Comparison of ENCODE assay signal across 9 cellular contexts in the genomic region with DNA sequence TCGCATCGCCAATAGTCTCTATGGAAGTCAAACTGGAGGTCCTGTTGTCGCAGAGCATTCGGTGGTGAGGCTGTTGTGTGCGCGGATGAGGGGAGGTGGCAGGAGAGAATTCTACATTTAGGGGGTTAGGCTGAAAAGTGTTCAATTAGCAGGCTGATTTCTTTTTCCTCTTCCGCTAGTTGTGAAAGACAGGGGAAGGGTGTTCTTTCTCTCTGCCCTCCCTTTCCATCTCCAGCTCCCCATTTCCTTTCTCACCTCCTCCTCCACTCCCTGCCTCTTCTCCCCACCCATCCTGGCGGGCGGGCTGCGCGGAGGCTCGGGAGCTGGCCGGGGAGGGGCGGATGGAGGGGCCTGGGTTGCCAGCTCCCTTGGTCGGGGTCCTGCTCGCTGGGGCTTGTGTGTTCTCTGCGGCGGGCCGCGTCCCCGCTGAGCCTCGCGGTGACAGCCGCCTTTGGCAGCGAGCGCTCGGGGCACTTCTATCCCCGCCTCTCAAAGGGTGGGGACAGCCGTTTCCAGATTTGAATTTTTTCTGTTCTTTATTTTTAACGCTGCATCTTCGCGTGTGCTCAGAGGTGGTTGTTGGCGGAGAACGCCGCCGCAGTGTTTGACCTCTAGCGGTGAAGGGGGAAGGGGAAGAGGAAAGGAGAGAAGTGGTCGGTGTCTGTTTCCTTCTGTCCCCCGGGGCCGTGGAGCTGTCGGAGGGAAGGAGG. TPM values are rescaled to one million over a fixed set of nuclear protein-coding genes. Genes with fewer than 3 reads are reported as not detected.
DNase-seq lines count a peak whose midpoint lies in the region; ATAC-seq and TF ChIP-seq lines count a peak whose summit lies in the region.
"Had no signal": no experiment of that assay in that cellular context is flagged by ENCODE, and none has a peak within 500 bp of the region (broad histone marks: within the 10 kb centered on the region; RNA-seq: fewer than 3 reads in every experiment).

No MANE protein-coding gene starts in this region.

- H3K27ac Mint-ChIP-seq in activated B cell treated with CpG ODN at 0.5 μM for 24 hours, result no peak overlapping the region
- H3K27ac Mint-ChIP-seq: natural killer cell treated with Interleukin-12 subunit alpha and Interleukin-12 subunit beta and Interleukin-15 and Interleukin-18, amount 100 ng/mL, for 72 hours had no signal

- intact Hi-C loops in activated B cell treated with CpG ODN at 0.5 μM for 24 hours (cut with micrococcal nuclease), result no loop called here

- no peaks in the 10 kb centered on the region for H3K36me3 ChIP-seq in GM23248 (ENCODE audit: low read depth)
- no peaks in the 10 kb centered on the region for H3K36me3 ChIP-seq in tibial nerve

- H4K20me1 ChIP-seq in GM23248 (ENCODE audit: insufficient read depth), result no peaks in the 10 kb centered on the region

- H3K36me3 Mint-ChIP-seq in activated B cell treated with CpG ODN at 0.5 μM for 24 hours (ENCODE audit: low read depth), result no peaks in the 10 kb centered on the region

- peaks cover 45% of the 10 kb centered on the region for H3K27me3 Mint-ChIP-seq in activated B cell treated with CpG ODN at 0.5 μM for 24 hours

- H3K27ac ChIP-seq in GM23248 (no peak overlapping the region), tibial nerve (no peak overlapping the region)

- H3K4me3 ChIP-seq in GM23248, result peak overlapping the region; percentile 67
- peak overlapping the region in 2 of 4 donors; percentile 26 to 45 for H3K4me3 ChIP-seq in tibial nerve

- H3K4me1 Mint-ChIP-seq in activated B cell treated with CpG ODN at 0.5 μM for 24 hours, result peaks cover 14% of the 10 kb centered on the region

- H3K9ac ChIP-seq in GM23248, result peak overlapping the region; percentile 14; the same call in 1 of the 2 replicates

- no peak for TF ChIP-seq CTCF in activated B cell treated with CpG ODN at 0.5 μM for 24 hours (IDR thresholded peaks at IDR 0.05)
- no peak for TF ChIP-seq CTCF in tibial nerve (IDR thresholded peaks at IDR 0.05)
- no peak for TF ChIP-seq CTCF in GM10248 (IDR thresholded peaks at IDR 0.05; ENCODE audit: control extremely low read depth, extremely low read depth, low read depth, missing control alignments)

- CTCF ChIA-PET in activated B cell treated with CpG ODN at 0.5 μM for 24 hours (lab: Charles Lee) (no interaction called here), GM10248 (lab: Yijun Ruan, JAX) (no interaction called here)

- ATAC-seq in activated B cell treated with CpG ODN at 0.5 μM for 24 hours (ENCODE audit: low read depth), result peak; percentile 42
- ATAC-seq in GM21529 (IDR thresholded peaks at IDR 0.05; ENCODE audit: unreplicated experiment), result no peak
- no peak for ATAC-seq in GM19467 (IDR thresholded peaks at IDR 0.05; ENCODE audit: unreplicated experiment)

- no peak for TF ChIP-seq EP300 in tibial nerve (IDR thresholded peaks at IDR 0.05)

- in situ Hi-C loops in GM23248 (cut with MboI), result no loop called here

- no peak for TF ChIP-seq POLR2A in tibial nerve (IDR thresholded peaks at IDR 0.05)

- H3K79me2 ChIP-seq in GM23248 (ENCODE audit: insufficient read depth), result no peaks in the 10 kb centered on the region

- no peaks in the 10 kb centered on the region for H3F3A ChIP-seq in GM23248 (ENCODE audit: insufficient read depth)

- POLR2A ChIA-PET in activated B cell treated with CpG ODN at 0.5 μM for 24 hours (lab: Charles Lee), result no interaction called here
- POLR2A ChIA-PET in GM10248 (lab: Yijun Ruan, JAX), result interaction anchor here (0.6 kb wide), 1 partner anchor 1380 kb away, joined by 3 read pairs; no protein-coding TSS in a partner anchor

- H3K4me2 ChIP-seq in GM23248 (ENCODE audit: unreplicated experiment), result peak overlapping the region; percentile 70

- H3K4me1 ChIP-seq in GM23248 (ENCODE audit: insufficient read depth) (no peaks in the 10 kb centered on the region), tibial nerve (peaks cover 0 to 53% (median 11%) of the 10 kb centered on the region in 4 donors)

- H2AFZ ChIP-seq in GM23248, result peak overlapping the region; percentile 58

- peak overlapping the region; percentile 78 for H3K4me3 Mint-ChIP-seq in activated B cell treated with CpG ODN at 0.5 μM for 24 hours
- H3K4me3 Mint-ChIP-seq: natural killer cell treated with Interleukin-12 subunit alpha and Interleukin-12 subunit beta and Interleukin-15 and Interleukin-18, amount 100 ng/mL, for 72 hours had no signal

- no peaks in the 10 kb centered on the region for H3K9me3 ChIP-seq in GM23248 (ENCODE audit: low read depth)
- no peaks in the 10 kb centered on the region for H3K9me3 ChIP-seq in tibial nerve

- WGBS in GM23248 (ENCODE audit: low coverage in 1 of 2, low lambda C conversion rate in 2 of 2, missing lambda C conversion rate in 2 of 2), 2 experiments, result 6 to 9% methylated on average over 32 to 41 of the region's 41 CpGs
- 11 to 12% methylated on average over 40 to 41 of the region's 41 CpGs for WGBS in tibial nerve, 2 donors

- H3K9me2 ChIP-seq in GM23248 (ENCODE audit: insufficient read depth), result no peaks in the 10 kb centered on the region

- H3K9me3 Mint-ChIP-seq in activated B cell treated with CpG ODN at 0.5 μM for 24 hours, result no peaks in the 10 kb centered on the region

- peaks cover 40% of the 10 kb centered on the region for H3K27me3 ChIP-seq in GM23248 (replicated peaks; ENCODE audit: insufficient read depth)
- H3K27me3 ChIP-seq in tibial nerve, result peaks cover 0 to 91% of the 10 kb centered on the region in 2 donors

- DNase-seq in A172 (ENCODE audit: low spot score), result peak; percentile 53
- peak; percentile 30 for DNase-seq in GM23248
- no peak for DNase-seq in activated B cell treated with CpG ODN at 0.5 μM for 24 hours
- DNase-seq in iris pigment epithelial cell (ENCODE audit: low read depth), result peak; percentile 57
- DNase-seq in tibial nerve (ENCODE audit: low spot score in 2 of 2), result no peak
- no peak for DNase-seq in GM10248 (ENCODE audit: extremely low spot score)

RNA-seq across cellular contexts. Expression of a gene that starts 3.6 kb away (rescaled TPM):
- 11.2 and 11.9 TPM in 2 replicates for total RNA-seq in A172 (2014; rRNA removed; shearing (Covaris generic))
- under 0.01 and 0.13 TPM in 2 replicates for total RNA-seq in GM23248 (2014; rRNA removed; shearing (Covaris generic))
- 0.08 and 0.13 TPM in 2 replicates for polyA plus RNA-seq in GM23248 (2016; fragmentation: Nextera tagmentation; extraction: Ambion mirVana)
- total RNA-seq in activated B cell treated with CpG ODN at 0.5 μM for 24 hours (0.05 TPM in 1 of 2 replicates, not detected in the other), tibial nerve (not detected)
- total RNA-seq: natural killer cell treated with Interleukin-12 subunit alpha and Interleukin-12 subunit beta and Interleukin-15 and Interleukin-18, amount 100 ng/mL, for 72 hours had no signal

Comparison
In these comparisons a context has a peak if more than half of its experiments do, and no peak if none do; other contexts are left out.
1. DNase-seq: peak in A172 (single experiment), GM23248 (single experiment) and iris pigment epithelial cell (single experiment); none in activated B cell treated with CpG ODN at 0.5 μM for 24 hours (single experiment), tibial nerve (0 of 2) and GM10248 (single experiment).
2. RNA of a gene that starts 3.6 kb away (total RNA-seq): 11.2 to 11.9 TPM in A172; 0.05 TPM in activated B cell treated with CpG ODN at 0.5 μM for 24 hours, under 0.01 to 0.13 TPM in GM23248 and not detected in tibial nerve; every median in the first group is over 10 times any median in the second.